In genomic region chr19:55536951-55537740, GRCh38 we compare ENCODE assay signal across 12 cellular contexts. TPM values are rescaled to one million over a fixed set of nuclear protein-coding genes. Genes with fewer than 3 reads are reported as not detected.
DNase-seq lines count a peak whose midpoint lies in the region; ATAC-seq lines count a peak whose summit lies in the region.
"Had no signal": no experiment of that assay in that cellular context is flagged by ENCODE, and none has a peak within 500 bp of the region (broad histone marks: within the 10 kb centered on the region; RNA-seq: fewer than 3 reads in every experiment).

A gene with protein sequence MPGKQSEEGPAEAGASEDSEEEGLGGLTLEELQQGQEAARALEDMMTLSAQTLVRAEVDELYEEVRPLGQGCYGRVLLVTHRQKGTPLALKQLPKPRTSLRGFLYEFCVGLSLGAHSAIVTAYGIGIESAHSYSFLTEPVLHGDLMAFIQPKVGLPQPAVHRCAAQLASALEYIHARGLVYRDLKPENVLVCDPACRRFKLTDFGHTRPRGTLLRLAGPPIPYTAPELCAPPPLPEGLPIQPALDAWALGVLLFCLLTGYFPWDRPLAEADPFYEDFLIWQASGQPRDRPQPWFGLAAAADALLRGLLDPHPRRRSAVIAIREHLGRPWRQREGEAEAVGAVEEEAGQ (minus strand): TSS chr19:55537133. CDS start chr19:55536294, 839 bp downstream.

- no peaks in the 10 kb centered on the region for H3K9me3 Mint-ChIP-seq in immature natural killer cell

- peak within 1 kb of the TSS; percentile 46 for H2BK5ac ChIP-seq in mesenchymal stem cell (ENCODE audit: low read depth, low read length, poor library complexity, severe bottlenecking)

- no peak within 1 kb of the TSS for H2BK120ac ChIP-seq in mesenchymal stem cell (ENCODE audit: low read depth, low read length)

- WGBS in mesenchymal stem cell, result 34% methylated on average over 14 of the region's 14 CpGs

- H4K8ac ChIP-seq in mesenchymal stem cell (ENCODE audit: low read length), result no peak within 1 kb of the TSS

- H3K9ac ChIP-seq in BLaER1 (no peak within 1 kb of the TSS), mesenchymal stem cell (ENCODE audit: low read length) (no peak within 1 kb of the TSS)

- H3K4me3 ChIP-seq in BLaER1, result no peak within 1 kb of the TSS
- H3K4me3 ChIP-seq in mesenchymal stem cell (ENCODE audit: insufficient read depth in 1 of 2, low read depth in 1 of 2, low read length in 2 of 2), result no peak within 1 kb of the TSS
- H3K4me3 ChIP-seq: suprapubic skin had no signal

- no peak within 1 kb of the TSS for H2BK12ac ChIP-seq in mesenchymal stem cell (ENCODE audit: low read length in 2 of 2)

- H3K27me3 ChIP-seq in BLaER1 (no peaks in the 10 kb centered on the region), mesenchymal stem cell (ENCODE audit: control insufficient read depth in 1 of 2, insufficient read depth in 1 of 2, low read length in 2 of 2) (no peaks in the 10 kb centered on the region)

- no peaks in the 10 kb centered on the region for H3K4me1 Mint-ChIP-seq in immature natural killer cell

- DNase-seq in HuH-7 (ENCODE audit: low spot score) (peak; percentile 56), cerebellar cortex (ENCODE audit: low spot score) (peak; percentile 46), mesenchymal stem cell (no peak), immature natural killer cell (no peak), DMS53 treated with DMSO at 0.1 percent for 48 hours (lab: John Stamatoyannopoulos, UW; ENCODE audit: unreplicated experiment) (no peak), NCI-H345 (lab: John Stamatoyannopoulos, UW) (no peak)
- DNase-seq: effector CD4-positive, alpha-beta T cell; NCI-H1105 treated with DMSO at 0.1 percent for 48 hours; stimulated activated CD4-positive, alpha-beta T cell treated with anti-CD3 and anti-CD28 coated beads, Interleukin-2, amount 100 ng/mL, for 48 hours had no signal

- H3K4me2 ChIP-seq in BLaER1, result no peak within 1 kb of the TSS
- no peak within 1 kb of the TSS for H3K4me2 ChIP-seq in mesenchymal stem cell (ENCODE audit: low read length, poor library complexity, severe bottlenecking)

- no peak within 1 kb of the TSS for H3K18ac ChIP-seq in mesenchymal stem cell (ENCODE audit: low read depth in 1 of 2, low read length in 2 of 2)

- H3K36me3 ChIP-seq in BLaER1, result no peaks in the 10 kb centered on the region
- H3K36me3 ChIP-seq in mesenchymal stem cell (ENCODE audit: control insufficient read depth in 1 of 2, insufficient read depth in 2 of 2, low read depth in 1 of 2, low read length in 2 of 2), result no peaks in the 10 kb centered on the region
- H3K36me3 ChIP-seq: suprapubic skin had no signal

- H3K14ac ChIP-seq in mesenchymal stem cell (ENCODE audit: low read length in 2 of 2), result peak within 1 kb of the TSS in 1 of 2 experiments; percentile 18

- H4K20me1 ChIP-seq in BLaER1, result no peaks in the 10 kb centered on the region

- H3K27ac ChIP-seq in BLaER1 (peak within 1 kb of the TSS; percentile 18; the same call in 1 of the 2 replicates), mesenchymal stem cell (ENCODE audit: low read length, poor library complexity, severe bottlenecking) (peak within 1 kb of the TSS; percentile 48)
- H3K27ac ChIP-seq: suprapubic skin had no signal

- H3K27me3 Mint-ChIP-seq in immature natural killer cell (ENCODE audit: low read depth in 3 of 3), result peaks cover 0 to 4% (median 4%) of the 10 kb centered on the region in 3 donors

- H2BK15ac ChIP-seq in mesenchymal stem cell (ENCODE audit: low read depth, poor library complexity, severe bottlenecking), result no peak within 1 kb of the TSS

- peak within 1 kb of the TSS; percentile 95 for H2AK5ac ChIP-seq in mesenchymal stem cell (ENCODE audit: low read length, severe bottlenecking)

- H3K4me1 ChIP-seq in BLaER1 (0 out of 2 replicates have a peak, but pooled peaks cover 7% of the 10 kb centered on the region), mesenchymal stem cell (ENCODE audit: control insufficient read depth, insufficient read depth, low read depth, low read length) (peaks cover 26% of the 10 kb centered on the region)
- H3K4me1 ChIP-seq: suprapubic skin had no signal

- no peak for ATAC-seq in HG03175 (IDR thresholded peaks at IDR 0.05; ENCODE audit: unreplicated experiment)

- no peak within 1 kb of the TSS for H2AFZ ChIP-seq in mesenchymal stem cell (ENCODE audit: low read depth, low read length)

- no peaks in the 10 kb centered on the region for H3K79me1 ChIP-seq in mesenchymal stem cell (replicated peaks; ENCODE audit: low read length, poor library complexity, severe bottlenecking)

- H3K27ac Mint-ChIP-seq in immature natural killer cell, result no peak within 1 kb of the TSS

- H3K36me3 Mint-ChIP-seq in immature natural killer cell, result no peaks in the 10 kb centered on the region

- no peaks in the 10 kb centered on the region for H3K9me3 ChIP-seq in BLaER1
- no peaks in the 10 kb centered on the region for H3K9me3 ChIP-seq in mesenchymal stem cell (ENCODE audit: control insufficient read depth, low read length)
- H3K9me3 ChIP-seq: suprapubic skin had no signal

- H3K4me3 Mint-ChIP-seq in immature natural killer cell, result no peak within 1 kb of the TSS

- no peak within 1 kb of the TSS for H3K23ac ChIP-seq in mesenchymal stem cell (ENCODE audit: low read length in 2 of 2)

- no peak within 1 kb of the TSS for H3K4ac ChIP-seq in mesenchymal stem cell (ENCODE audit: low read depth in 1 of 2, low read length in 2 of 2)

- no peak within 1 kb of the TSS for H4K91ac ChIP-seq in mesenchymal stem cell (ENCODE audit: low read length)

RNA-seq across cellular contexts. Expression of the gene that starts here (rescaled TPM):
- polyA plus RNA-seq in mesenchymal stem cell (2013, experiment 1 of 2), result not detected
- polyA plus RNA-seq in mesenchymal stem cell (2013, experiment 2 of 2), result not detected
- polyA plus RNA-seq in immature natural killer cell, result not detected

Comparison
In these comparisons a context has a peak if more than half of its experiments do, and no peak if none do; other contexts are left out.
1. DNase-seq: peak in HuH-7 (single experiment) and cerebellar cortex (single experiment); none in mesenchymal stem cell (single experiment), immature natural killer cell (0 of 3), DMS53 treated with DMSO at 0.1 percent for 48 hours (single experiment) and NCI-H345 (single experiment).